ENCODE assay signal across 18 cellular contexts in the genomic region with DNA sequence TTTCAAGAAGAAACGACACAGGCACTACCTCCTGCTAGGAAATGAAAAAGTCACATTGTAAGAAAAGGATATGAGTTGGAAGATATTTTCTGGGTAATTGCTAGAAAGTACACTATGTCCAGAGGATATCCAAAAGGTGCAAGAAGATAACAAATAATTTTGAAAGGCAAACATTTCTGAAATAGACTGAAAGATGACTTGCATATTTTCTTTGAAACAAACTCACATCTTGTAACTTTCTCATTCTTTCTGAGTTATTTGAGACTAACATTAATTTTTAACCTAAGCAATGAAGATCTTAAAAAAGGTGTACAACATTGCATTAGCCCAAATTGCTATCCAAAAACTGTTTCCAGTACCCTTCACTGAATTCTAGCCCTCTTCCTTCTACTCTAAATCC.
DNase-seq lines count a peak whose midpoint lies in the region; ATAC-seq, FAIRE-seq and TF ChIP-seq lines count a peak whose summit lies in the region.
"Had no signal": no experiment of that assay in that cellular context is flagged by ENCODE, and none has a peak within 500 bp of the region (broad histone marks: within the 10 kb centered on the region; RNA-seq: fewer than 3 reads in every experiment).

No MANE protein-coding gene starts in this region.

- no peak overlapping the region for H2AK9ac ChIP-seq in IMR-90 (replicated peaks; ENCODE audit: low read depth, low read length, poor library complexity)

- H4K8ac ChIP-seq in IMR-90 (ENCODE audit: low read depth in 2 of 2, low read length in 2 of 2): no peak overlapping the region

- ATAC-seq in HepG2 (no peak), right lobe of liver (no peak), IMR-90 (ENCODE audit: low read depth) (no peak), PC-3 (no peak)

- no peaks in the 10 kb centered on the region for H3K9me2 ChIP-seq in PC-3 (replicated peaks; ENCODE audit: low read length)

- no peak overlapping the region for H2AFZ ChIP-seq in HepG2 (ENCODE audit: low read length)
- no peak overlapping the region for H2AFZ ChIP-seq in IMR-90 (replicated peaks; ENCODE audit: low read length, poor library complexity)
- H2AFZ ChIP-seq in PC-3 (ENCODE audit: low read length): no peak overlapping the region

- no peak overlapping the region for H2BK5ac ChIP-seq in IMR-90 (ENCODE audit: low read depth, low read length, poor library complexity, severe bottlenecking)

- 0% methylated on average over 1 of the region's 1 CpG for WGBS in HepG2 (ENCODE audit: low lambda C conversion rate)
- 70% methylated on average over 1 of the region's 1 CpG for WGBS in right lobe of liver (ENCODE audit: insufficient coverage, low coverage, low lambda C conversion rate, missing lambda C conversion rate)
- WGBS in IMR-90 (ENCODE audit: extremely low coverage in 2 of 2, insufficient read length in 1 of 2), 2 experiments: no CpG with 5 or more reads among the region's 1 CpG

- H2AK5ac ChIP-seq in IMR-90 (ENCODE audit: low read depth, low read length): no peak overlapping the region

- H3K14ac ChIP-seq in IMR-90 (replicated peaks; ENCODE audit: low read depth, low read length): no peak overlapping the region

- H2BK15ac ChIP-seq in IMR-90 (ENCODE audit: low read depth, low read length): no peak overlapping the region

- H3K79me1 ChIP-seq in IMR-90 (ENCODE audit: low read depth in 1 of 2, low read length in 2 of 2): no peaks in the 10 kb centered on the region

- H3K9me3 ChIP-seq in HepG2 (ENCODE audit: low read length) (no peaks in the 10 kb centered on the region), right lobe of liver (no peaks in the 10 kb centered on the region), IMR-90 (ENCODE audit: control insufficient read depth, insufficient read depth, low read length) (no peaks in the 10 kb centered on the region), PC-3 (ENCODE audit: low read length) (no peaks in the 10 kb centered on the region)
- H3K9me3 ChIP-seq: BE2C had no signal

- CTCF ChIA-PET in HepG2 (lab: Yijun Ruan, JAX; ENCODE audit: low intra/inter-chr PET ratio, low total read pairs): no interaction called here
- CTCF ChIA-PET in IMR-90 (lab: Yijun Ruan, JAX): interaction anchor here (1.2 kb wide), 1 partner anchor 32 kb away, joined by 5 read pairs; no protein-coding TSS in a partner anchor
- CTCF ChIA-PET in PC-3 (lab: Charles Lee): no interaction called here

- no TSS peak for BruUV-seq in HepG2 (replicated peaks; lab: Mats Ljungman, UMichigan)
- BruUV-seq in IMR-90 (replicated peaks; lab: Mats Ljungman, UMichigan): no TSS peak
- BruUV-seq in PC-3 (replicated peaks; lab: Mats Ljungman, UMichigan): no TSS peak

- in situ Hi-C loops in HepG2 (cut with HindIII; ENCODE audit: extremely low pct_ligation_motif_present, low pct_unique_long_range_greater_than_20kb) (no loop called here), IMR-90 (cut with MboI; ENCODE audit: low sequenced_read_pairs) (no loop called here)

- H3K56ac ChIP-seq in IMR-90 (ENCODE audit: extremely low read depth, insufficient read depth, low read length): no peak overlapping the region

- dilution Hi-C loops in IMR-90 (cut with HindIII; ENCODE audit: low sequenced_read_pairs, unreplicated experiment): no loop called here

- H3K4me3 ChIP-seq in HepG2 (replicated peaks in 1 of 3; ENCODE audit: insufficient read depth in 1 of 3, low read depth in 2 of 3, low read length in 3 of 3) (no peak overlapping the region), right lobe of liver (no peak overlapping the region), IMR-90 (ENCODE audit: insufficient read depth, low read depth, low read length) (no peak overlapping the region), PC-3 (ENCODE audit: low read length) (no peak overlapping the region)
- H3K4me3 ChIP-seq: BLaER1 had no signal

- H3K9ac ChIP-seq in HepG2 (ENCODE audit: insufficient read depth, low read depth, low read length): no peak overlapping the region
- H3K9ac ChIP-seq in IMR-90 (ENCODE audit: low read depth, low read length): no peak overlapping the region
- no peak overlapping the region for H3K9ac ChIP-seq in PC-3 (ENCODE audit: low read length)
- H3K9ac ChIP-seq: BLaER1 had no signal

- TF ChIP-seq RAD21 in HepG2 (CRISPR knock-in tag; IDR thresholded peaks at IDR 0.05): no peak
- TF ChIP-seq RAD21 in IMR-90 (IDR thresholded peaks at IDR 0.05; ENCODE audit: low read length): no peak

- H3K4me1 ChIP-seq in HepG2 (ENCODE audit: insufficient read depth, low read length) (no peaks in the 10 kb centered on the region), right lobe of liver (no peaks in the 10 kb centered on the region), IMR-90 (ENCODE audit: control insufficient read depth, insufficient read depth, low read length) (no peaks in the 10 kb centered on the region), PC-3 (ENCODE audit: insufficient read depth, low read length) (peaks cover 24% of the 10 kb centered on the region)
- H3K4me1 ChIP-seq: BE2C, BLaER1 had no signal

- H3K18ac ChIP-seq in IMR-90 (ENCODE audit: low read depth, low read length): no peak overlapping the region

- DNase-seq in HepG2 (ENCODE audit: low spot score) (no peak), right lobe of liver (no peak), IMR-90 (no peak), PC-3 (no peak), NCI-H1930 (lab: John Stamatoyannopoulos, UW) (no peak)
- DNase-seq: ACHN; BE2C; C1 segment of cervical spinal cord; CD4-positive, alpha-beta memory T cell; CD4-positive, CD25-positive, alpha-beta regulatory T cell; CD8-positive, alpha-beta memory T cell; COR-L47; DMS79 treated with DMSO at 0.1 percent for 48 hours; GF-D8 had no signal

- H4K5ac ChIP-seq in IMR-90 (ENCODE audit: low read depth, low read length): no peak overlapping the region

- no peak for TF ChIP-seq EP300 in HepG2 (IDR thresholded peaks at IDR 0.05; ENCODE audit: low read depth in 2 of 2, low read length in 2 of 2)
- no peak for TF ChIP-seq EP300 in HepG2 (CRISPR knock-in tag; IDR thresholded peaks at IDR 0.05; ENCODE audit: borderline replicate concordance)

- H3K36me3 ChIP-seq in HepG2 (replicated peaks in 1 of 2; ENCODE audit: control insufficient read depth in 1 of 2, insufficient read depth in 2 of 2, low read length in 2 of 2) (no peaks in the 10 kb centered on the region), right lobe of liver (no peaks in the 10 kb centered on the region), IMR-90 (ENCODE audit: control insufficient read depth, insufficient read depth, low read length) (no peaks in the 10 kb centered on the region), PC-3 (ENCODE audit: low read depth, low read length) (no peaks in the 10 kb centered on the region)
- H3K36me3 ChIP-seq: BE2C, BLaER1 had no signal

- no peak overlapping the region for H2BK20ac ChIP-seq in IMR-90 (ENCODE audit: low read depth, low read length)

- no peaks in the 10 kb centered on the region for H3F3A ChIP-seq in PC-3 (ENCODE audit: low read length, unreplicated experiment)

- TF ChIP-seq CTCF in HepG2 (CRISPR knock-in tag; IDR thresholded peaks at IDR 0.05): no peak
- no peak for TF ChIP-seq CTCF in right lobe of liver (IDR thresholded peaks at IDR 0.05)
- no peak for TF ChIP-seq CTCF in IMR-90 (conservative IDR thresholded peaks at IDR 0.05; ENCODE audit: low read depth, low read length)
- no peak for TF ChIP-seq CTCF in PC-3 (conservative IDR thresholded peaks at IDR 0.05; ENCODE audit: low read depth, low read length)

- no peak overlapping the region for H3K4ac ChIP-seq in IMR-90 (ENCODE audit: low read depth, low read length)

- H3K27me3 ChIP-seq in HepG2 (ENCODE audit: control insufficient read depth in 1 of 2, insufficient read depth in 2 of 2, low read length in 2 of 2): no peaks in the 10 kb centered on the region
- H3K27me3 ChIP-seq in right lobe of liver: no peaks in the 10 kb centered on the region
- H3K27me3 ChIP-seq in IMR-90 (ENCODE audit: control insufficient read depth, insufficient read depth, low read length): no peaks in the 10 kb centered on the region
- no peaks in the 10 kb centered on the region for H3K27me3 ChIP-seq in PC-3 (ENCODE audit: low read length)
- H3K27me3 ChIP-seq: BLaER1 had no signal

- no peak overlapping the region for H2BK120ac ChIP-seq in IMR-90 (ENCODE audit: low read depth, low read length)

- H3K79me2 ChIP-seq in HepG2 (ENCODE audit: insufficient read depth, low read length): no peaks in the 10 kb centered on the region
- H3K79me2 ChIP-seq in PC-3 (ENCODE audit: low read length): no peaks in the 10 kb centered on the region

- H4K20me1 ChIP-seq in HepG2 (ENCODE audit: insufficient read depth, low read length) (no peaks in the 10 kb centered on the region), IMR-90 (ENCODE audit: insufficient read depth, low read length) (no peaks in the 10 kb centered on the region), PC-3 (ENCODE audit: low read length) (no peaks in the 10 kb centered on the region)
- H4K20me1 ChIP-seq: BLaER1 had no signal

- FAIRE-seq in HepG2 (lab: Jason Lieb, UNC): no peak
- FAIRE-seq: G401.6, GM12891 had no signal

- POLR2A ChIA-PET in HepG2 (lab: Yijun Ruan, JAX) (no interaction called here), IMR-90 (lab: Charles Lee; ENCODE audit: unreplicated experiment) (no interaction called here), PC-3 (lab: Charles Lee; ENCODE audit: unreplicated experiment) (no interaction called here)

- no peak overlapping the region for H3K27ac ChIP-seq in HepG2 (ENCODE audit: extremely low read length, insufficient read depth, low read length)
- no peak overlapping the region for H3K27ac ChIP-seq in right lobe of liver
- H3K27ac ChIP-seq in IMR-90 (ENCODE audit: insufficient read depth, low read length): no peak overlapping the region
- no peak overlapping the region for H3K27ac ChIP-seq in PC-3 (ENCODE audit: low read length)
- H3K27ac ChIP-seq: 22Rv1, BLaER1 had no signal

- no peak overlapping the region for H3K23ac ChIP-seq in IMR-90 (ENCODE audit: low read depth, low read length)

- H3K4me2 ChIP-seq in HepG2 (ENCODE audit: low read depth, low read length) (no peak overlapping the region), IMR-90 (ENCODE audit: low read depth, low read length) (no peak overlapping the region), PC-3 (ENCODE audit: low read length) (no peak overlapping the region)
- H3K4me2 ChIP-seq: BLaER1 had no signal

- no peak overlapping the region for H4K91ac ChIP-seq in IMR-90 (ENCODE audit: insufficient read depth, low read depth, low read length)

- TF ChIP-seq POLR2A in HepG2 (IDR thresholded peaks at IDR 0.05; ENCODE audit: insufficient read depth in 1 of 2, low read depth in 2 of 2, low read length in 2 of 2): no peak
- TF ChIP-seq POLR2A in right lobe of liver (IDR thresholded peaks at IDR 0.05): no peak
- no peak for TF ChIP-seq POLR2A in IMR-90 (IDR thresholded peaks at IDR 0.05; ENCODE audit: low read depth, low read length)

- no peaks in the 10 kb centered on the region for H3K9me1 ChIP-seq in IMR-90 (ENCODE audit: insufficient read depth, low read length)

- intact Hi-C loops in HepG2 (cut with micrococcal nuclease; ENCODE audit: unreplicated experiment): no loop called here
- intact Hi-C loops in right lobe of liver (cut with DNase I): no loop called here
- intact Hi-C loops in IMR-90 (cut with micrococcal nuclease): no loop called here
- intact Hi-C loops in PC-3 (cut with micrococcal nuclease): no loop called here

TF ChIP-seq in HepG2, 621 proteins besides CTCF, POLR2A, EP300 and RAD21 (continues in another document):
- no peak for TF ChIP-seq KMT2A (CRISPR knock-in tag; IDR thresholded peaks at IDR 0.05)
